ENCODE assay signal across 31 cellular contexts in genomic region chr2:236393101-236393500, GRCh38.
"Had no signal": no experiment of that assay in that cellular context is flagged by ENCODE, and none has a peak within 500 bp of the region (broad histone marks: within the 10 kb centered on the region; RNA-seq: fewer than 3 reads in every experiment).

No MANE protein-coding gene starts in this region.

- H3K4me3 Mint-ChIP-seq: activated CD4-positive, alpha-beta memory T cell treated with anti-CD3 and anti-CD28 coated beads, Interleukin-2, amount 10 ng/mL, durations not matched to agents 7 days and 5 days; activated CD8-positive, alpha-beta memory T cell treated with anti-CD3 and anti-CD28 coated beads, Interleukin-2, amount 10 ng/mL, durations not matched to agents 7 days and 5 days; activated naive CD4-positive, alpha-beta T cell treated with anti-CD3 and anti-CD28 coated beads, Interleukin-2, amount 10 ng/mL, durations not matched to agents 7 days and 5 days; activated naive CD8-positive, alpha-beta T cell; activated naive CD8-positive, alpha-beta T cell treated with anti-CD3 and anti-CD28 coated beads, Interleukin-2, amount 50 U/mL, for 24 hours; brain had no signal

- ATAC-seq: activated CD8-positive, alpha-beta memory T cell treated with anti-CD3 and anti-CD28 coated beads, Interleukin-2, amount 10 ng/mL, durations not matched to agents 7 days and 5 days; activated naive CD8-positive, alpha-beta T cell treated with anti-CD3 and anti-CD28 coated beads, Interleukin-2, amount 50 U/mL, for 24 hours; PC-3 had no signal

- DNase-seq: activated CD4-positive, alpha-beta memory T cell treated with anti-CD3 and anti-CD28 coated beads, Interleukin-2, amount 10 ng/mL, durations not matched to agents 7 days and 5 days; activated CD4-positive, alpha-beta T cell treated with anti-CD3 and anti-CD28 coated beads, Interleukin-2, amount 50 U/mL, for 1 hour; activated CD4-positive, CD25-positive, alpha-beta regulatory T cell; activated CD8-positive, alpha-beta memory T cell treated with anti-CD3 and anti-CD28 coated beads for 24 hours; activated CD8-positive, alpha-beta memory T cell treated with anti-CD3 and anti-CD28 coated beads, Interleukin-2, amount 10 ng/mL, durations not matched to agents 7 days and 5 days; activated CD8-positive, alpha-beta memory T cell treated with anti-CD3 and anti-CD28 coated beads, Interleukin-2, amount 50 U/mL, for 48 hours; activated effector memory CD4-positive, alpha-beta T cell treated with Interleukin-2 at 50 U/mL for 16 hours; activated naive CD4-positive, alpha-beta T cell treated with anti-CD3 and anti-CD28 coated beads, Interleukin-2, amount 10 ng/mL, durations not matched to agents 7 days and 5 days; activated naive CD8-positive, alpha-beta T cell treated with anti-CD3 and anti-CD28 coated beads, Interleukin-2, amount 50 U/mL, for 24 hours; activated T-cell treated with anti-CD3 and anti-CD28 coated beads, Interleukin-2, amount 50 U/mL, for 48 hours; anterior cingulate cortex; caudate nucleus; cerebellar nuclear complex; NCI-H1092 treated with DMSO at 0.1 percent for 48 hours; NCI-H1417; NCI-H146; NCI-H187 treated with DMSO at 0.1 percent for 48 hours; NCI-H2081; NCI-H510A; NCI-H526; NCI-H748 treated with DMSO at 0.1 percent for 48 hours; NK-92 treated with Interleukin-12 subunit alpha and Interleukin-12 subunit beta, amount 100 ng/mL, for 24 hours; PC-3; Peyer's patch; Right ventricle myocardium superior; SW 1271; T-helper 1 cell; T1000; WERI-Rb-1 had no signal

- H3K4me1 Mint-ChIP-seq: activated naive CD4-positive, alpha-beta T cell treated with anti-CD3 and anti-CD28 coated beads, Interleukin-2, amount 10 ng/mL, durations not matched to agents 7 days and 5 days; activated naive CD8-positive, alpha-beta T cell treated with anti-CD3 and anti-CD28 coated beads, Interleukin-2, amount 50 U/mL, for 24 hours had no signal

- H3K36me3 Mint-ChIP-seq: activated CD8-positive, alpha-beta memory T cell treated with anti-CD3 and anti-CD28 coated beads, Interleukin-2, amount 10 ng/mL, durations not matched to agents 7 days and 5 days; activated naive CD4-positive, alpha-beta T cell treated with anti-CD3 and anti-CD28 coated beads, Interleukin-2, amount 10 ng/mL, durations not matched to agents 7 days and 5 days; activated naive CD8-positive, alpha-beta T cell had no signal

- H3K9me3 Mint-ChIP-seq: activated CD4-positive, alpha-beta memory T cell treated with anti-CD3 and anti-CD28 coated beads, Interleukin-2, amount 10 ng/mL, durations not matched to agents 7 days and 5 days; activated naive CD4-positive, alpha-beta T cell treated with anti-CD3 and anti-CD28 coated beads, Interleukin-2, amount 10 ng/mL, durations not matched to agents 7 days and 5 days; activated naive CD8-positive, alpha-beta T cell treated with anti-CD3 and anti-CD28 coated beads, Interleukin-2, amount 50 U/mL, for 24 hours had no signal

- H3K27me3 Mint-ChIP-seq: activated naive CD8-positive, alpha-beta T cell; brain had no signal

- H3K27ac Mint-ChIP-seq: activated CD4-positive, alpha-beta memory T cell treated with anti-CD3 and anti-CD28 coated beads, Interleukin-2, amount 10 ng/mL, durations not matched to agents 7 days and 5 days; activated CD8-positive, alpha-beta memory T cell treated with anti-CD3 and anti-CD28 coated beads, Interleukin-2, amount 10 ng/mL, durations not matched to agents 7 days and 5 days; activated naive CD4-positive, alpha-beta T cell treated with anti-CD3 and anti-CD28 coated beads, Interleukin-2, amount 10 ng/mL, durations not matched to agents 7 days and 5 days; activated naive CD8-positive, alpha-beta T cell; activated naive CD8-positive, alpha-beta T cell treated with anti-CD3 and anti-CD28 coated beads, Interleukin-2, amount 50 U/mL, for 24 hours; brain had no signal

- H3K9me3 ChIP-seq: Peyer's patch had no signal
